ENCODE assay signal across 28 cellular contexts in the genomic region with DNA sequence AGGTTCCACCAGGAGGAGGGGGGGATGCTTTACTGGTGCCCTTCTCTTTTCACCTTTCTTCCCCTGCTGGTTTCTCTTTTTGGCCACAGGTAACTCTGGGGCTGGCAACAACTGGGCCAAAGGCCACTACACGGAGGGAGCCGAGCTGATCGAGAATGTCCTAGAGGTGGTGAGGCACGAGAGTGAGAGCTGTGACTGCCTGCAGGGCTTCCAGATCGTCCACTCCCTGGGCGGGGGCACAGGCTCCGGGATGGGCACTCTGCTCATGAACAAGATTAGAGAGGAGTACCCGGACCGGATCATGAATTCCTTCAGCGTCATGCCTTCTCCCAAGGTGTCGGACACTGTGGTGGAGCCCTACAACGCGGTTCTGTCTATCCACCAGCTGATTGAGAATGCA. TPM values are rescaled to one million over a fixed set of nuclear protein-coding genes. Genes with fewer than 3 reads are reported as not detected.
"Had no signal": no experiment of that assay in that cellular context is flagged by ENCODE, and none has a peak within 500 bp of the region (broad histone marks: within the 10 kb centered on the region; RNA-seq: fewer than 3 reads in every experiment).

No MANE protein-coding gene starts in this region.

- H3K27ac ChIP-seq: adrenal gland, ascending aorta, brain microvascular endothelial cell, foreskin keratinocyte, sigmoid colon, stomach, suprapubic skin had no signal

- H3K27ac Mint-ChIP-seq: activated CD8-positive, alpha-beta T cell treated with anti-CD3 and anti-CD28 coated beads, Interleukin-2, amount 10 ng/mL, durations not matched to agents 7 days and 5 days; activated naive CD8-positive, alpha-beta T cell; activated T-helper 2 cell treated with anti-CD3 and anti-CD28 coated beads, Interferon-gamma antibody, Interleukin-2, Interleukin-4, amounts not matched to agents 10 μg/mL and 5 μg/mL and 100 μg/mL, durations not matched to agents 14 hours and 24 hours and 36 hours; type B pancreatic cell had no signal

- H3K27me3 Mint-ChIP-seq: activated naive CD8-positive, alpha-beta T cell; naive B cell; type B pancreatic cell had no signal

- ATAC-seq: activated CD8-positive, alpha-beta T cell treated with anti-CD3 and anti-CD28 coated beads, Interleukin-2, amount 10 ng/mL, durations not matched to agents 7 days and 5 days; foreskin keratinocyte; left colon had no signal

- H3K9me3 Mint-ChIP-seq: activated T-helper 2 cell treated with anti-CD3 and anti-CD28 coated beads, Interferon-gamma antibody, Interleukin-2, Interleukin-4, amounts not matched to agents 10 μg/mL and 5 μg/mL and 100 μg/mL, durations not matched to agents 14 hours and 24 hours and 36 hours; naive B cell; type B pancreatic cell had no signal

- H3K27me3 ChIP-seq: adrenal gland, ascending aorta, brain microvascular endothelial cell, foreskin keratinocyte, sigmoid colon, stomach, suprapubic skin had no signal

- H3K9me3 ChIP-seq: adrenal gland, ascending aorta, sigmoid colon, stomach, suprapubic skin had no signal

- DNase-seq: activated CD4-positive, alpha-beta T cell treated with anti-CD3 and anti-CD28 coated beads for 1 hour; activated CD4-positive, alpha-beta T cell treated with anti-CD3 and anti-CD28 coated beads, Interleukin-2, amount 50 U/mL, for 1 hour; activated CD8-positive, alpha-beta T cell treated with anti-CD3 and anti-CD28 coated beads, Interleukin-2, amount 10 ng/mL, durations not matched to agents 7 days and 5 days; activated naive CD4-positive, alpha-beta T cell; brain microvascular endothelial cell; caudate nucleus; dermis blood vessel endothelial cell; effector CD8-positive, alpha-beta T cell; erythroblast; foreskin keratinocyte; left colon; naive B cell; nucleus accumbens; sigmoid colon; stimulated activated CD4-positive, alpha-beta T cell treated with anti-CD3 and anti-CD28 coated beads, Interleukin-4, amount 100 ng/mL, for 1 hour; stomach; T-helper 9 cell had no signal

- H3K4me3 Mint-ChIP-seq: activated CD8-positive, alpha-beta T cell treated with anti-CD3 and anti-CD28 coated beads, Interleukin-2, amount 10 ng/mL, durations not matched to agents 7 days and 5 days; activated naive CD8-positive, alpha-beta T cell; naive B cell; type B pancreatic cell had no signal

- H3K4me3 ChIP-seq: adrenal gland, ascending aorta, lung, sigmoid colon, smooth muscle cell, stomach, suprapubic skin had no signal

RNA-seq across cellular contexts. Expression of a gene that starts 4.4 kb away (rescaled TPM):
- total RNA-seq: activated CD8-positive, alpha-beta T cell treated with anti-CD3 and anti-CD28 coated beads, Interleukin-2, amount 10 ng/mL, durations not matched to agents 7 days and 5 days; activated T-helper 2 cell treated with anti-CD3 and anti-CD28 coated beads, Interferon-gamma antibody, Interleukin-2, Interleukin-4, amounts not matched to agents 10 μg/mL and 5 μg/mL and 100 μg/mL, durations not matched to agents 14 hours and 24 hours and 36 hours; ascending aorta; dermis blood vessel endothelial cell; foreskin keratinocyte; glomerular endothelial cell; left colon; T-helper 1 cell treated with Interleukin-12 subunit alpha and Interleukin-12 subunit beta and Interleukin-4 antibody, amounts not matched to agents 30 ng/mL and 1 ng/mL, for 36 hours had no signal
- polyA plus RNA-seq: foreskin keratinocyte, neural cell, smooth muscle cell had no signal
